19 cellular contexts compared by ENCODE assay signal in the genomic region with DNA sequence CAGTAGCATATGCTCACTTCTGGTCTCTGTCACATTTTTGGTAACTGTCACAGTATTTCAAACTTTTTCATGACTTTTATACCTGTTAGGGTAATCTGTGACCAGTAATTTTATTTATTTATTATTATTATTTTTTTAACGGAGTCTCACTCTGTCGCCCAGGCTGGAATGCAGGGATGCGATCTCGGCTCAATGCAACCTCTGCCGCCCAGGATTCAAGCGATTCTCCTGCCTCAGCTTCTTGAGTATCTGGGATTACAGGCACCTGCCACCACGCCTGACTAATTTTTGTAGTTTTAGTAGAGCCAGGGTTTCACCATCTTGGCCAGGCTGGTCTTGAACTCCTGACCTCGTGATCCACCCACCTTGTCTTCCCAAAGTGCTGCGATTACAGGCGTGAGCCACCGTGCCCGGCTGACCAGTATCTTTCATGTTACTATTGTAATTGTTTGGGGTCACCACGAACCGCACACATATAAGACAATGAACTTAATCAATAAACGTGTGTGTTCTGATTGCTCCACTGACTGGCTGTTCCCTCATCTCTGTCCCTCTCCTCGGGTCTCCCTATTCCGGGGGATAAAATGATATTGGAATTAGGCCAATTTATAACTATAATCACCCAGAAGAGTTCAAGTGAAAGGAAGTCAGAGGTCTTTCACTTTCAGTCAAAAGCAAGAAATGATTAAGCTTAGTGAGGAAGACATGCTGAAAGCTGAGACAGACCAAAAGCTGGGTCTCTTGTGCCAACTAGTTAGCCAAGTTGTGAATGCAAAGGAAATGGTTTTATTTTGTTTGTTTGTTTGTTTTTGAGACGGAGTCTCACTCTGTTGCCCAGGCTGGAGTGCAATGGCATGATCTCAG. TPM values are rescaled to one million over a fixed set of nuclear protein-coding genes. Genes with fewer than 3 reads are reported as not detected.
DNase-seq lines count a peak whose midpoint lies in the region; ATAC-seq, FAIRE-seq and TF ChIP-seq lines count a peak whose summit lies in the region.
"Had no signal": no experiment of that assay in that cellular context is flagged by ENCODE, and none has a peak within 500 bp of the region (broad histone marks: within the 10 kb centered on the region; RNA-seq: fewer than 3 reads in every experiment).

No MANE protein-coding gene starts in this region.

- no peaks in the 10 kb centered on the region for H4K20me1 ChIP-seq in endothelial cell of umbilical vein (replicated peaks; ENCODE audit: control insufficient read depth, extremely low read depth, insufficient read depth, low read length)

- TF ChIP-seq CTCF in endothelial cell of umbilical vein (IDR thresholded peaks at IDR 0.05; ENCODE audit: extremely low read depth in 1 of 2, insufficient read depth in 1 of 2, low read depth in 1 of 2, low read length in 2 of 2) = no peak
- TF ChIP-seq CTCF in osteocyte (IDR thresholded peaks at IDR 0.05) = no peak

- H3K4me1 ChIP-seq in endothelial cell of umbilical vein (ENCODE audit: control insufficient read depth, extremely low read depth, insufficient read depth, low read length) = no peaks in the 10 kb centered on the region
- H3K4me1 ChIP-seq: HAP-1, left ventricle myocardium inferior had no signal

- no peak for TF ChIP-seq POLR2A in endothelial cell of umbilical vein (IDR thresholded peaks at IDR 0.05; ENCODE audit: low read depth, low read length)

- H3K9me1 ChIP-seq in endothelial cell of umbilical vein (replicated peaks; ENCODE audit: control insufficient read depth, extremely low read depth, insufficient read depth, low read length) = no peaks in the 10 kb centered on the region

- no peak overlapping the region for H3K4me2 ChIP-seq in endothelial cell of umbilical vein (ENCODE audit: insufficient read depth, low read length)
- H3K4me2 ChIP-seq: A549, smooth muscle cell had no signal

- H3K27ac Mint-ChIP-seq in activated CD4-positive, alpha-beta T cell treated with anti-CD3 and anti-CD28 coated beads, Interleukin-2, amount 10 ng/mL, durations not matched to agents 7 days and 5 days = peak overlapping the region; percentile 9
- H3K27ac Mint-ChIP-seq in osteocyte (ENCODE audit: unreplicated experiment) = no peak overlapping the region
- H3K27ac Mint-ChIP-seq: activated T-helper 1 cell treated with anti-CD3 and anti-CD28 coated beads, Interleukin-12 subunit alpha, Interleukin-12 subunit beta, Interleukin-2, Interleukin-4 antibody, amounts not matched to agents 30 ng/mL and 10 ng/mL and 1 ng/mL, durations not matched to agents 14 hours and 24 hours and 36 hours had no signal

- H3K4me1 Mint-ChIP-seq in activated CD4-positive, alpha-beta T cell treated with anti-CD3 and anti-CD28 coated beads, Interleukin-2, amount 10 ng/mL, durations not matched to agents 7 days and 5 days = peaks cover 15% of the 10 kb centered on the region
- H3K4me1 Mint-ChIP-seq in osteocyte (ENCODE audit: unreplicated experiment) = peaks cover 6% of the 10 kb centered on the region

- no peak overlapping the region for H3K4me3 ChIP-seq in endothelial cell of umbilical vein (replicated peaks in 1 of 3; ENCODE audit: insufficient read depth in 1 of 3, low read depth in 1 of 3, low read length in 3 of 3)
- H3K4me3 ChIP-seq: A549, HAP-1, heart left ventricle, left ventricle myocardium inferior, smooth muscle cell had no signal

- H3K27ac ChIP-seq in endothelial cell of umbilical vein (ENCODE audit: insufficient read depth, low read depth, low read length) = no peak overlapping the region
- H3K27ac ChIP-seq: A549, brain microvascular endothelial cell, heart left ventricle, left ventricle myocardium inferior had no signal

- H3K36me3 ChIP-seq in endothelial cell of umbilical vein (ENCODE audit: control insufficient read depth in 2 of 2, extremely low read depth in 1 of 2, insufficient read depth in 2 of 2, low read length in 2 of 2) = no peaks in the 10 kb centered on the region
- H3K36me3 ChIP-seq: brain microvascular endothelial cell, HAP-1, heart left ventricle, left ventricle myocardium inferior had no signal

- H3K9me3 ChIP-seq in endothelial cell of umbilical vein (replicated peaks; ENCODE audit: control insufficient read depth, insufficient read depth, low read length) = no peaks in the 10 kb centered on the region
- H3K9me3 ChIP-seq: A549, HAP-1 had no signal

- POLR2A ChIA-PET in activated CD4-positive, alpha-beta T cell treated with anti-CD3 and anti-CD28 coated beads, Interleukin-2, amount 10 ng/mL, durations not matched to agents 7 days and 5 days (lab: Charles Lee) = no interaction called here
- POLR2A ChIA-PET in endothelial cell of umbilical vein (lab: Charles Lee) = no interaction called here

- no peak overlapping the region for H2AFZ ChIP-seq in endothelial cell of umbilical vein (ENCODE audit: low read depth, low read length)

- no peak overlapping the region for H3K4me3 Mint-ChIP-seq in activated CD4-positive, alpha-beta T cell treated with anti-CD3 and anti-CD28 coated beads, Interleukin-2, amount 10 ng/mL, durations not matched to agents 7 days and 5 days
- H3K4me3 Mint-ChIP-seq in osteocyte (ENCODE audit: unreplicated experiment) = no peak overlapping the region
- H3K4me3 Mint-ChIP-seq: activated T-helper 1 cell treated with anti-CD3 and anti-CD28 coated beads, Interleukin-12 subunit alpha, Interleukin-12 subunit beta, Interleukin-2, Interleukin-4 antibody, amounts not matched to agents 30 ng/mL and 10 ng/mL and 1 ng/mL, durations not matched to agents 14 hours and 24 hours and 36 hours had no signal

- no TSS peak for BruUV-seq in endothelial cell of umbilical vein (replicated peaks; lab: Mats Ljungman, UMichigan)

- H3K27me3 Mint-ChIP-seq in activated CD4-positive, alpha-beta T cell treated with anti-CD3 and anti-CD28 coated beads, Interleukin-2, amount 10 ng/mL, durations not matched to agents 7 days and 5 days = peaks cover 4% of the 10 kb centered on the region
- H3K27me3 Mint-ChIP-seq in osteocyte (ENCODE audit: unreplicated experiment) = no peaks in the 10 kb centered on the region

- DNase-seq in activated CD4-positive, alpha-beta T cell treated with anti-CD3 and anti-CD28 coated beads, Interleukin-2, amount 10 ng/mL, durations not matched to agents 7 days and 5 days = no peak
- no peak for DNase-seq in activated CD4-positive, alpha-beta T cell treated with anti-CD3 and anti-CD28 coated beads, Interleukin-2, amount 50 U/mL, for 1 hour
- DNase-seq in endothelial cell of umbilical vein (ENCODE audit: low read depth, low spot score) = peak; percentile 33
- DNase-seq in osteocyte (ENCODE audit: extremely low spot score, unreplicated experiment) = no peak
- DNase-seq in left lobe of liver (ENCODE audit: low spot score) = no peak
- DNase-seq: brain microvascular endothelial cell, heart left ventricle, left ventricle myocardium inferior, NCI-H2227 treated with DMSO at 0.1 percent for 48 hours, T-helper 9 cell had no signal

- H3K36me3 Mint-ChIP-seq in activated CD4-positive, alpha-beta T cell treated with anti-CD3 and anti-CD28 coated beads, Interleukin-2, amount 10 ng/mL, durations not matched to agents 7 days and 5 days (ENCODE audit: low read depth) = no peaks in the 10 kb centered on the region
- H3K36me3 Mint-ChIP-seq in osteocyte (ENCODE audit: unreplicated experiment) = peaks cover 7% of the 10 kb centered on the region

- peak; percentile 24 for FAIRE-seq in endothelial cell of umbilical vein (lab: Jason Lieb, UNC)
- FAIRE-seq: A549, HTR-8/SVneo, urothelium cell line had no signal

- CTCF ChIA-PET in activated CD4-positive, alpha-beta T cell treated with anti-CD3 and anti-CD28 coated beads, Interleukin-2, amount 10 ng/mL, durations not matched to agents 7 days and 5 days (lab: Charles Lee) = interaction anchor here (1.3 kb wide), 1 partner anchor 58 kb away, joined by 3 read pairs; no protein-coding TSS in a partner anchor
- CTCF ChIA-PET in endothelial cell of umbilical vein (lab: Charles Lee) = interaction anchor here (0.7 to 1.2 kb wide), 8 partner anchors 9 to 193 kb away, joined by 3 to 7 read pairs (median 4); no protein-coding TSS in a partner anchor

- intact Hi-C loops in endothelial cell of umbilical vein (cut with micrococcal nuclease) = no loop called here

- peaks cover 6% of the 10 kb centered on the region for H3K9me3 Mint-ChIP-seq in activated CD4-positive, alpha-beta T cell treated with anti-CD3 and anti-CD28 coated beads, Interleukin-2, amount 10 ng/mL, durations not matched to agents 7 days and 5 days
- peaks cover 6% of the 10 kb centered on the region for H3K9me3 Mint-ChIP-seq in osteocyte (ENCODE audit: unreplicated experiment)

- no peaks in the 10 kb centered on the region for H3K79me2 ChIP-seq in endothelial cell of umbilical vein (ENCODE audit: control insufficient read depth, insufficient read depth, low read length)

- dilution Hi-C loops in endothelial cell of umbilical vein (cut with MboI; ENCODE audit: extremely low pct_ligation_motif_present, low sequenced_read_pairs) = loop anchor here (25.0 kb wide), 1 partner anchor 211 kb away; a partner anchor contains a TSS

- no peaks in the 10 kb centered on the region for H3K27me3 ChIP-seq in endothelial cell of umbilical vein (ENCODE audit: control insufficient read depth in 2 of 2, insufficient read depth in 2 of 2, low read length in 2 of 2)
- H3K27me3 ChIP-seq: brain microvascular endothelial cell, heart left ventricle had no signal

- H3K9ac ChIP-seq in endothelial cell of umbilical vein (replicated peaks; ENCODE audit: extremely low read depth, insufficient read depth, low read length) = no peak overlapping the region

- ATAC-seq in GM21529 (IDR thresholded peaks at IDR 0.05; ENCODE audit: unreplicated experiment) = peak; percentile 80
- peak; percentile 64 for ATAC-seq in HG03280 (IDR thresholded peaks at IDR 0.05; ENCODE audit: unreplicated experiment)
- ATAC-seq in GM19035 (IDR thresholded peaks at IDR 0.05; ENCODE audit: unreplicated experiment) = no peak
- no peak for ATAC-seq in left lobe of liver
- ATAC-seq: A549, heart left ventricle had no signal

TF ChIP-seq in endothelial cell of umbilical vein, 7 proteins besides CTCF, POLR2A, EP300 and RAD21 (continues in another document):
- TF ChIP-seq GATA2 (IDR thresholded peaks at IDR 0.05; ENCODE audit: insufficient read depth, insufficient read length, low read depth, low read length) (no peak), FOS (IDR thresholded peaks at IDR 0.05; ENCODE audit: borderline replicate concordance, insufficient read depth, low read length) (no peak)

RNA-seq across cellular contexts. Expression of a gene that starts 22.9 kb away (rescaled TPM):
- total RNA-seq in activated CD4-positive, alpha-beta T cell treated with anti-CD3 and anti-CD28 coated beads, Interleukin-2, amount 10 ng/mL, durations not matched to agents 7 days and 5 days = 10 to 100 TPM; 12.5 to 14.7 TPM
- total RNA-seq in endothelial cell of umbilical vein (71.1 and 75.6 TPM in 2 replicates), osteocyte (83.0 and 90.7 TPM in 2 replicates), left lobe of liver (14.1 TPM)
- polyA plus RNA-seq in endothelial cell of umbilical vein = 95.8 and 96.6 TPM in 2 replicates
- polyA plus RNA-seq in endothelial cell of umbilical vein (2011; cell fraction: cytosol; rRNA removed) = 96.9 and 103 TPM in 2 replicates
- polyA plus RNA-seq in endothelial cell of umbilical vein (2011; cell fraction: nucleus; rRNA removed) = 194 and 217 TPM in 2 replicates
- 46.9 and 47.2 TPM in 2 replicates for polyA plus RNA-seq in endothelial cell of umbilical vein (2012)
- 99.1 and 109 TPM in 2 replicates for polyA minus RNA-seq in endothelial cell of umbilical vein
- 61.6 TPM for polyA minus RNA-seq in endothelial cell of umbilical vein (2011; cell fraction: cytosol; rRNA and poly(A)+ RNA removed)
- 84.2 and 93.9 TPM in 2 replicates for polyA minus RNA-seq in endothelial cell of umbilical vein (2011; cell fraction: nucleus; rRNA and poly(A)+ RNA removed)

Comparison
In these comparisons a context has a peak if more than half of its experiments do, and no peak if none do; other contexts are left out.
1. ATAC-seq: peak in GM21529 (single experiment) and HG03280 (single experiment); none in GM19035 (single experiment) and left lobe of liver (single experiment).